In genomic region chr6:34791164-34791841, GRCh38 we compare ENCODE assay signal across 8 cellular contexts. TPM values are rescaled to one million over a fixed set of nuclear protein-coding genes. Genes with fewer than 3 reads are reported as not detected.
DNase-seq lines count a peak whose midpoint lies in the region; ATAC-seq lines count a peak whose summit lies in the region.

No MANE protein-coding gene starts in this region.

- H3K4me3 ChIP-seq in effector memory CD4-positive, alpha-beta T cell (ENCODE audit: insufficient read depth, low read depth, low read length, poor library complexity, severe bottlenecking): peak overlapping the region; percentile 74
- H3K4me3 ChIP-seq in mesenchymal stem cell (ENCODE audit: insufficient read depth in 1 of 2, low read depth in 1 of 2, low read length in 2 of 2): peak overlapping the region; percentile 83 to 88

- peak; percentile 17 for ATAC-seq in HG02623 (IDR thresholded peaks at IDR 0.05; ENCODE audit: unreplicated experiment)

- WGBS in mesenchymal stem cell: 13% methylated on average over 20 of the region's 25 CpGs

- H3K14ac ChIP-seq in mesenchymal stem cell (ENCODE audit: low read length in 2 of 2): peak overlapping the region in 1 of 2 experiments; percentile 87

- H3K9ac ChIP-seq in mesenchymal stem cell (ENCODE audit: low read length): peak overlapping the region; percentile 91

- peaks cover 8% of the 10 kb centered on the region for H3K4me1 ChIP-seq in effector memory CD4-positive, alpha-beta T cell (ENCODE audit: control insufficient read depth, insufficient read depth, low read length, poor library complexity, severe bottlenecking)
- H3K4me1 ChIP-seq in mesenchymal stem cell (ENCODE audit: control insufficient read depth, insufficient read depth, low read depth, low read length): peaks cover 2% of the 10 kb centered on the region

- H2AK5ac ChIP-seq in mesenchymal stem cell (ENCODE audit: low read length, severe bottlenecking): no peak overlapping the region

- peak overlapping the region in 1 of 2 experiments; percentile 69 for H3K4ac ChIP-seq in mesenchymal stem cell (ENCODE audit: low read depth in 1 of 2, low read length in 2 of 2)

- no peak overlapping the region for H2BK15ac ChIP-seq in mesenchymal stem cell (ENCODE audit: low read depth, poor library complexity, severe bottlenecking)

- no peak overlapping the region for H3K23ac ChIP-seq in mesenchymal stem cell (ENCODE audit: low read length in 2 of 2)

- no peaks in the 10 kb centered on the region for H3K27me3 ChIP-seq in effector memory CD4-positive, alpha-beta T cell (replicated peaks; ENCODE audit: control insufficient read depth, insufficient read depth, low read length, poor library complexity, severe bottlenecking)
- H3K27me3 ChIP-seq in mesenchymal stem cell (ENCODE audit: control insufficient read depth in 1 of 2, insufficient read depth in 1 of 2, low read length in 2 of 2): no peaks in the 10 kb centered on the region

- H2BK12ac ChIP-seq in mesenchymal stem cell (ENCODE audit: low read length in 2 of 2): no peak overlapping the region

- H2BK5ac ChIP-seq in mesenchymal stem cell (ENCODE audit: low read depth, low read length, poor library complexity, severe bottlenecking): no peak overlapping the region

- peak overlapping the region; percentile 89 for H3K4me2 ChIP-seq in mesenchymal stem cell (ENCODE audit: low read length, poor library complexity, severe bottlenecking)

- no peaks in the 10 kb centered on the region for H3K36me3 ChIP-seq in effector memory CD4-positive, alpha-beta T cell (ENCODE audit: control insufficient read depth, insufficient read depth, low read length)
- no peaks in the 10 kb centered on the region for H3K36me3 ChIP-seq in mesenchymal stem cell (ENCODE audit: control insufficient read depth in 1 of 2, insufficient read depth in 2 of 2, low read depth in 1 of 2, low read length in 2 of 2)

- H3K27ac ChIP-seq in effector memory CD4-positive, alpha-beta T cell (ENCODE audit: insufficient read depth, low read length, poor library complexity, severe bottlenecking): peak overlapping the region; percentile 46
- peak overlapping the region; percentile 54 for H3K27ac ChIP-seq in mesenchymal stem cell (ENCODE audit: low read length, poor library complexity, severe bottlenecking)

- H3K9me3 ChIP-seq in effector memory CD4-positive, alpha-beta T cell (ENCODE audit: control insufficient read depth, low read length): no peaks in the 10 kb centered on the region
- H3K9me3 ChIP-seq in mesenchymal stem cell (ENCODE audit: control insufficient read depth, low read length): no peaks in the 10 kb centered on the region

- peak overlapping the region; percentile 86 for H2AFZ ChIP-seq in mesenchymal stem cell (ENCODE audit: low read depth, low read length)

- H3K79me1 ChIP-seq in mesenchymal stem cell (replicated peaks; ENCODE audit: low read length, poor library complexity, severe bottlenecking): peaks cover 5% of the 10 kb centered on the region

- H4K91ac ChIP-seq in mesenchymal stem cell (ENCODE audit: low read length): no peak overlapping the region

- H2BK120ac ChIP-seq in mesenchymal stem cell (ENCODE audit: low read depth, low read length): no peak overlapping the region

- H4K8ac ChIP-seq in mesenchymal stem cell (ENCODE audit: low read length): no peak overlapping the region

- peak; percentile 40 for DNase-seq in NCI-H2196 (lab: John Stamatoyannopoulos, UW; ENCODE audit: unreplicated experiment)
- no peak for DNase-seq in NCI-H2196 treated with DMSO at 0.1 percent for 48 hours (lab: John Stamatoyannopoulos, UW; ENCODE audit: unreplicated experiment)
- DNase-seq in NCI-H146 (lab: John Stamatoyannopoulos, UW): peak; percentile 70
- DNase-seq in activated CD4-positive, alpha-beta T cell treated with anti-CD3 and anti-CD28 coated beads, Interleukin-2, amount 50 U/mL, for 24 hours (ENCODE audit: low read depth in 1 of 2, low spot score in 1 of 2): peak; percentile 17 to 27
- DNase-seq in effector memory CD4-positive, alpha-beta T cell: no peak
- DNase-seq in mesenchymal stem cell: peak; percentile 55
- DNase-seq in stimulated activated CD8-positive, alpha-beta memory T cell treated with anti-CD3 and anti-CD28 coated beads, Interleukin-15, amount 100 ng/mL, for 1 hour (ENCODE audit: low read depth): peak; percentile 18

- H3K18ac ChIP-seq in mesenchymal stem cell (ENCODE audit: low read depth in 1 of 2, low read length in 2 of 2): peak overlapping the region in 1 of 2 experiments; percentile 84

RNA-seq across cellular contexts. Expression of gene BLTP3A, which starts 0.6 kb away (rescaled TPM):
- 3.9 TPM for polyA plus RNA-seq in mesenchymal stem cell (2013, experiment 1 of 2)
- 3.7 TPM for polyA plus RNA-seq in mesenchymal stem cell (2013, experiment 2 of 2)

RNA-seq across cellular contexts. Expression of gene SNRPC, which starts 34.0 kb away (rescaled TPM):
- polyA plus RNA-seq in mesenchymal stem cell (2013, experiment 1 of 2): 147 TPM
- 153 TPM for polyA plus RNA-seq in mesenchymal stem cell (2013, experiment 2 of 2)

Comparison
In these comparisons a context has a peak if more than half of its experiments do, and no peak if none do; other contexts are left out.
1. DNase-seq: peak in NCI-H2196 (single experiment), NCI-H146 (single experiment), activated CD4-positive, alpha-beta T cell treated with anti-CD3 and anti-CD28 coated beads, Interleukin-2, amount 50 U/mL, for 24 hours (2 of 2), mesenchymal stem cell (single experiment) and stimulated activated CD8-positive, alpha-beta memory T cell treated with anti-CD3 and anti-CD28 coated beads, Interleukin-15, amount 100 ng/mL, for 1 hour (single experiment); none in NCI-H2196 treated with DMSO at 0.1 percent for 48 hours (single experiment) and effector memory CD4-positive, alpha-beta T cell (0 of 3).